In genomic region chr2:199312931-199313330, GRCh38 we compare ENCODE assay signal across 1 cellular context.
A peak's percentile ranks its signal among the peaks of the same experiment; 100 is the strongest.
TF ChIP-seq lines count a peak whose summit lies in the region.

No MANE protein-coding gene starts in this region.

TF ChIP-seq in HepG2, 621 proteins besides CTCF, POLR2A, EP300 and RAD21:
- no peak for TF ChIP-seq ZHX1 (CRISPR knock-in tag; IDR thresholded peaks at IDR 0.05; ENCODE audit: low read depth)
- peak; percentile 52 to 64; a peak in 3 of 4 replicates for TF ChIP-seq MAFK (conservative IDR thresholded peaks at IDR 0.05 in 1 of 2, IDR thresholded peaks at IDR 0.05 in 1 of 2; ENCODE audit: low read length in 2 of 2)
- peak; percentile 52 for TF ChIP-seq MAFF (IDR thresholded peaks at IDR 0.05; ENCODE audit: low read depth, low read length)
- no peak for TF ChIP-seq SKI (IDR thresholded peaks at IDR 0.05; ENCODE audit: partially characterized antibody)
